In the genomic region with DNA sequence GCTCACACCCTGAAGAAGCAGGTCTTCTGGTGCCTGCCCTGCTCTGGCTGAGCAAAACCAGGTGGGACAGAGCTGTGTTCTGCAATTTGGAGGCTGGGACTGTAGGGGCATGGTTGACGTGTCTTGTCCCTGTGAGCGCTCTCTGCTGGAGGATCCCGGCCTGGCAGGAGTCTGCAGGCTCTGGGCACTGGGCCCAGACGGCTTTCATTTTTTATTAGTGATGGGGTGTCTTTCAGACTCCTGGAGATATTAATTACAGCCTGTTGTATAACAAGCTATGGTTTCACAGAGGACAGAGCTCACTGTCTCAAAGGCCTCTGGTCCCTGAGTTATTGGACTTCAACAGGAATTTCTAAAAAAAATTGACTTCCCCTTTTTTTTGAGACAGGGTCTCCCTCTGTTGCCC, we compare ENCODE assay signal across 8 cellular contexts. TPM values are rescaled to one million over a fixed set of nuclear protein-coding genes. Genes with fewer than 3 reads are reported as not detected.
DNase-seq lines count a peak whose midpoint lies in the region; ATAC-seq and TF ChIP-seq lines count a peak whose summit lies in the region.

No MANE protein-coding gene starts in this region.

- no peaks in the 10 kb centered on the region for H3K36me3 ChIP-seq in BE2C
- H3K36me3 ChIP-seq in Peyer's patch, result no peaks in the 10 kb centered on the region
- H3K36me3 ChIP-seq in heart right ventricle, result no peaks in the 10 kb centered on the region

- TF ChIP-seq CTCF in BE2C (IDR thresholded peaks at IDR 0.05; ENCODE audit: low read depth, low read length) (peak; percentile 81), Peyer's patch (IDR thresholded peaks at IDR 0.05) (peak in 4 of 6 experiments; percentile 53 to 83 (median 67)), heart right ventricle (IDR thresholded peaks at IDR 0.05) (peak; percentile 13 to 60 (median 52)), retinal pigment epithelial cell (conservative IDR thresholded peaks at IDR 0.05; ENCODE audit: low read depth, low read length) (peak; percentile 73)

- intact Hi-C loops in heart right ventricle (cut with DNase I), result no loop called here

- no peak overlapping the region for H3K4me3 ChIP-seq in BE2C (ENCODE audit: low read depth, low read length)
- H3K4me3 ChIP-seq in Peyer's patch, result no peak overlapping the region
- no peak overlapping the region for H3K4me3 ChIP-seq in heart right ventricle
- no peak overlapping the region for H3K4me3 ChIP-seq in retinal pigment epithelial cell (ENCODE audit: low read length)

- ATAC-seq in GM18867 (IDR thresholded peaks at IDR 0.05; ENCODE audit: unreplicated experiment) (peak; percentile 93), HG03135 (IDR thresholded peaks at IDR 0.05; ENCODE audit: unreplicated experiment) (peak; percentile 90), heart right ventricle (peak; percentile 36 to 83 (median 70))

- H3K9me3 ChIP-seq in BE2C (no peaks in the 10 kb centered on the region; the same call in 1 of the 2 replicates), Peyer's patch (no peaks in the 10 kb centered on the region), heart right ventricle (no peaks in the 10 kb centered on the region)

- DNase-seq in BE2C (peak; percentile 75), Peyer's patch (peak; percentile 45 to 85 (median 84)), heart right ventricle (peak; percentile 23 to 42), retinal pigment epithelial cell (ENCODE audit: low read depth) (no peak), UCSD-AML1 (lab: John Stamatoyannopoulos, UW; ENCODE audit: unreplicated experiment) (no peak)
- DNase-seq in activated naive CD4-positive, alpha-beta T cell treated with Interleukin-2 at 50 U/mL for 16 hours, result peak; percentile 50

- H3K4me1 ChIP-seq in BE2C (no peaks in the 10 kb centered on the region), Peyer's patch (peaks cover 0 to 3% (median 0%) of the 10 kb centered on the region in 4 donors), heart right ventricle (peaks cover 0 to 46% (median 0%) of the 10 kb centered on the region in 9 donors)

- 30 to 31% methylated on average over 4 of the region's 4 CpGs for WGBS in heart right ventricle, 2 donors

- H3K27me3 ChIP-seq in BE2C, result no peaks in the 10 kb centered on the region
- H3K27me3 ChIP-seq in Peyer's patch, result no peaks in the 10 kb centered on the region
- H3K27me3 ChIP-seq in heart right ventricle, result no peaks in the 10 kb centered on the region

- H3K27ac ChIP-seq in Peyer's patch (no peak overlapping the region), heart right ventricle (peak overlapping the region in 1 of 10 donors; percentile 12)

- no peak for TF ChIP-seq POLR2A in Peyer's patch (IDR thresholded peaks at IDR 0.05)

RNA-seq across cellular contexts. Expression of a gene that starts 29.5 kb away (rescaled TPM):
- 14.6 TPM for polyA plus RNA-seq in BE2C (2012; ENCODE audit: insufficient read depth, insufficient read length, low read depth)
- total RNA-seq in Peyer's patch (10 to 100 TPM; 19.8 to 31.3 (median 23.2) TPM), heart right ventricle (10 to 100 TPM in 1 of 10 donors, 1 to 10 TPM in 9; 2.8 to 19.8 (median 3.9) TPM)
- 10 to 100 TPM in 1 of 2 donors, 1 to 10 TPM in 1; 3.3 to 11.0 TPM for polyA plus RNA-seq in heart right ventricle

RNA-seq across cellular contexts. Expression of a gene that starts 58.8 kb away (rescaled TPM):
- polyA plus RNA-seq in BE2C (2012; ENCODE audit: insufficient read depth, insufficient read length, low read depth), result 3.1 TPM
- total RNA-seq in Peyer's patch, result 10 to 100 TPM; 20.6 to 60.4 (median 50.7) TPM
- total RNA-seq in heart right ventricle, result 10 to 100 TPM in 9 of 10 donors, 1 to 10 TPM in 1; 7.7 to 12.8 (median 11.3) TPM
- 1 to 10 TPM; 4.6 to 8.0 TPM for polyA plus RNA-seq in heart right ventricle

Comparison
In these comparisons a context has a peak if more than half of its experiments do, and no peak if none do; other contexts are left out.
1. DNase-seq: peak in BE2C (single experiment), Peyer's patch (3 of 3), activated naive CD4-positive, alpha-beta T cell treated with Interleukin-2 at 50 U/mL for 16 hours (single experiment) and heart right ventricle (2 of 2); none in retinal pigment epithelial cell (single experiment) and UCSD-AML1 (single experiment).
2. Peak in every context shown above with its lines, with median percentiles within 50 percentile points of each other: CTCF ChIP-seq and ATAC-seq.